14 cellular contexts compared by ENCODE assay signal in genomic region chr10:3765376-3765667, GRCh38. TPM values are rescaled to one million over a fixed set of nuclear protein-coding genes. Genes with fewer than 3 reads are reported as not detected.
DNase-seq lines count a peak whose midpoint lies in the region; ATAC-seq and TF ChIP-seq lines count a peak whose summit lies in the region.
"Had no signal": no experiment of that assay in that cellular context is flagged by ENCODE, and none has a peak within 500 bp of the region (broad histone marks: within the 10 kb centered on the region; RNA-seq: fewer than 3 reads in every experiment).

No MANE protein-coding gene starts in this region.

- no peak for DNase-seq in activated naive CD4-positive, alpha-beta T cell treated with anti-CD3 and anti-CD28 coated beads, Interleukin-2, amount 10 ng/mL, durations not matched to agents 7 days and 5 days
- DNase-seq in activated naive CD4-positive, alpha-beta T cell treated with anti-CD3 and anti-CD28 coated beads for 36 hours = no peak
- DNase-seq in T-cell (no peak), islet precursor cell (peak; percentile 32), upper lobe of right lung (no peak), UCSD-AML1 (lab: John Stamatoyannopoulos, UW; ENCODE audit: unreplicated experiment) (no peak)
- DNase-seq: brain microvascular endothelial cell, DMS153, left colon, NCI-H2107, NCI-H69 had no signal

- no peaks in the 10 kb centered on the region for H3K9me3 ChIP-seq in upper lobe of right lung
- H3K9me3 ChIP-seq: prostate gland had no signal

- peak in 2 of 4 experiments; percentile 23 to 55 for ATAC-seq in T-cell (replicated peaks in 1 of 4)
- ATAC-seq in upper lobe of right lung = no peak
- no peak for ATAC-seq in GM18868 (IDR thresholded peaks at IDR 0.05; ENCODE audit: unreplicated experiment)
- no peak for ATAC-seq in HG03108 (IDR thresholded peaks at IDR 0.05; ENCODE audit: unreplicated experiment)

- H3K4me1 Mint-ChIP-seq in activated naive CD4-positive, alpha-beta T cell treated with anti-CD3 and anti-CD28 coated beads, Interleukin-2, amount 10 ng/mL, durations not matched to agents 7 days and 5 days = peaks cover 69% of the 10 kb centered on the region
- peaks cover 57% of the 10 kb centered on the region for H3K4me1 Mint-ChIP-seq in activated naive CD4-positive, alpha-beta T cell treated with anti-CD3 and anti-CD28 coated beads for 36 hours (ENCODE audit: low read depth)
- H3K4me1 Mint-ChIP-seq in T-cell = peaks cover 40 to 81% (median 78%) of the 10 kb centered on the region in 3 donors

- no peak for TF ChIP-seq CTCF in upper lobe of right lung (IDR thresholded peaks at IDR 0.05)

- H3K36me3 ChIP-seq in upper lobe of right lung = no peaks in the 10 kb centered on the region
- H3K36me3 ChIP-seq: brain microvascular endothelial cell, prostate gland had no signal

- peak overlapping the region; percentile 51 for H3K27ac ChIP-seq in upper lobe of right lung
- H3K27ac ChIP-seq: brain microvascular endothelial cell, prostate gland had no signal

- H3K27me3 ChIP-seq in upper lobe of right lung = no peaks in the 10 kb centered on the region
- H3K27me3 ChIP-seq: brain microvascular endothelial cell had no signal

- peaks cover 8% of the 10 kb centered on the region for H3K4me1 ChIP-seq in upper lobe of right lung
- H3K4me1 ChIP-seq: prostate gland had no signal

- CTCF ChIA-PET in activated naive CD4-positive, alpha-beta T cell treated with anti-CD3 and anti-CD28 coated beads, Interleukin-2, amount 10 ng/mL, durations not matched to agents 7 days and 5 days (lab: Charles Lee) = interaction anchor here (0.6 to 2.1 kb wide), 2 partner anchors 17 to 99 kb away, joined by 4 to 8 read pairs; no protein-coding TSS in a partner anchor
- CTCF ChIA-PET in activated naive CD4-positive, alpha-beta T cell treated with anti-CD3 and anti-CD28 coated beads for 36 hours (lab: Charles Lee) = no interaction called here
- CTCF ChIA-PET in T-cell (lab: Charles Lee) = interaction anchor here in 1 of 2 donors (0.5 to 0.6 kb wide), 2 partner anchors 131 to 582 kb away, joined by 3 to 4 read pairs; no protein-coding TSS in a partner anchor

- no peak overlapping the region for H3K4me3 ChIP-seq in upper lobe of right lung
- H3K4me3 ChIP-seq: prostate gland had no signal

- peak overlapping the region; percentile 87 for H3K27ac Mint-ChIP-seq in activated naive CD4-positive, alpha-beta T cell treated with anti-CD3 and anti-CD28 coated beads, Interleukin-2, amount 10 ng/mL, durations not matched to agents 7 days and 5 days
- no peak overlapping the region for H3K27ac Mint-ChIP-seq in activated naive CD4-positive, alpha-beta T cell treated with anti-CD3 and anti-CD28 coated beads for 36 hours
- peak overlapping the region; percentile 80 to 84 for H3K27ac Mint-ChIP-seq in T-cell

- no peak overlapping the region for H3K4me3 Mint-ChIP-seq in activated naive CD4-positive, alpha-beta T cell treated with anti-CD3 and anti-CD28 coated beads, Interleukin-2, amount 10 ng/mL, durations not matched to agents 7 days and 5 days
- H3K4me3 Mint-ChIP-seq in activated naive CD4-positive, alpha-beta T cell treated with anti-CD3 and anti-CD28 coated beads for 36 hours = no peak overlapping the region
- H3K4me3 Mint-ChIP-seq in T-cell = peak overlapping the region; percentile 55 to 65 (median 59)

- peaks cover 8% of the 10 kb centered on the region for H3K36me3 Mint-ChIP-seq in activated naive CD4-positive, alpha-beta T cell treated with anti-CD3 and anti-CD28 coated beads, Interleukin-2, amount 10 ng/mL, durations not matched to agents 7 days and 5 days
- H3K36me3 Mint-ChIP-seq in activated naive CD4-positive, alpha-beta T cell treated with anti-CD3 and anti-CD28 coated beads for 36 hours (ENCODE audit: low read depth) = peaks cover 4% of the 10 kb centered on the region
- no peaks in the 10 kb centered on the region for H3K36me3 Mint-ChIP-seq in T-cell

- peaks cover 4% of the 10 kb centered on the region for H3K9me3 Mint-ChIP-seq in activated naive CD4-positive, alpha-beta T cell treated with anti-CD3 and anti-CD28 coated beads, Interleukin-2, amount 10 ng/mL, durations not matched to agents 7 days and 5 days
- peaks cover 6% of the 10 kb centered on the region for H3K9me3 Mint-ChIP-seq in activated naive CD4-positive, alpha-beta T cell treated with anti-CD3 and anti-CD28 coated beads for 36 hours
- H3K9me3 Mint-ChIP-seq in T-cell = no peaks in the 10 kb centered on the region

- H3K27me3 Mint-ChIP-seq in activated naive CD4-positive, alpha-beta T cell treated with anti-CD3 and anti-CD28 coated beads, Interleukin-2, amount 10 ng/mL, durations not matched to agents 7 days and 5 days = no peaks in the 10 kb centered on the region
- no peaks in the 10 kb centered on the region for H3K27me3 Mint-ChIP-seq in activated naive CD4-positive, alpha-beta T cell treated with anti-CD3 and anti-CD28 coated beads for 36 hours (ENCODE audit: low read depth)
- no peaks in the 10 kb centered on the region for H3K27me3 Mint-ChIP-seq in T-cell

- POLR2A ChIA-PET in T-cell (lab: Charles Lee) = interaction anchor here in 1 of 2 donors (1.5 kb wide), 1 partner anchor 10 kb away, joined by 5 read pairs; no protein-coding TSS in a partner anchor

- intact Hi-C loops in activated naive CD4-positive, alpha-beta T cell treated with anti-CD3 and anti-CD28 coated beads for 36 hours (cut with micrococcal nuclease) = no loop called here
- intact Hi-C loops in upper lobe of right lung (cut with DNase I) = no loop called here

RNA-seq across cellular contexts. Expression of gene KLF6, which starts 19.7 kb away (rescaled TPM):
- total RNA-seq in activated naive CD4-positive, alpha-beta T cell treated with anti-CD3 and anti-CD28 coated beads for 36 hours = 10 to 100 TPM; 78.9 to 82.1 TPM
- total RNA-seq in T-cell (1,000 to 10,000 TPM in 1 of 5 donors, 100 to 1,000 TPM in 4; 285 to 1,180 (median 400) TPM), upper lobe of right lung (247 TPM)

Comparison
In these comparisons a context has a peak if more than half of its experiments do, and no peak if none do; other contexts are left out.
1. H3K4me3 Mint-ChIP-seq: peak in T-cell (3 of 3); none in activated naive CD4-positive, alpha-beta T cell treated with anti-CD3 and anti-CD28 coated beads, Interleukin-2, amount 10 ng/mL, durations not matched to agents 7 days and 5 days (single experiment) and activated naive CD4-positive, alpha-beta T cell treated with anti-CD3 and anti-CD28 coated beads for 36 hours (single experiment).